In genomic region chr17:31492880-31493655, GRCh38 we compare ENCODE assay signal across 9 cellular contexts.
DNase-seq lines count a peak whose midpoint lies in the region; ATAC-seq and TF ChIP-seq lines count a peak whose summit lies in the region.
"Had no signal": no experiment of that assay in that cellular context is flagged by ENCODE, and none has a peak within 500 bp of the region (broad histone marks: within the 10 kb centered on the region; RNA-seq: fewer than 3 reads in every experiment).

No MANE protein-coding gene starts in this region.

- peak; percentile 18 for TF ChIP-seq POLR2A in GM19099 (IDR thresholded peaks at IDR 0.05; ENCODE audit: extremely low read depth, insufficient read length, low read depth)

- H3K4me3 ChIP-seq in smooth muscle cell: no peak overlapping the region

- peak; percentile 51 for DNase-seq in T-helper 22 cell (ENCODE audit: low read depth)
- DNase-seq in caudate nucleus (lab: John Stamatoyannopoulos, UW): peak in 4 of 61 donors; percentile 11 to 69 (median 22)
- DNase-seq in stimulated activated CD4-positive, alpha-beta T cell treated with anti-CD3 and anti-CD28 coated beads, Interleukin-15, amount 100 ng/mL, for 24 hours: peak; percentile 91
- no peak for DNase-seq in RKO (ENCODE audit: low spot score)
- DNase-seq in HK-2 (ENCODE audit: unreplicated experiment): no peak
- no peak for DNase-seq in smooth muscle cell (lab: John Stamatoyannopoulos, UW; ENCODE audit: unreplicated experiment)

- no peak for TF ChIP-seq CTCF in smooth muscle cell (IDR thresholded peaks at IDR 0.05; ENCODE audit: borderline replicate concordance, insufficient read depth, poor library complexity, severe bottlenecking)

- no peaks in the 10 kb centered on the region for H3K79me2 ChIP-seq in smooth muscle cell (ENCODE audit: low read depth)

- H4K20me1 ChIP-seq in smooth muscle cell (ENCODE audit: low read depth): peaks cover 23% of the 10 kb centered on the region

- H3K27me3 ChIP-seq in smooth muscle cell (ENCODE audit: low read depth): peaks cover 30% of the 10 kb centered on the region

- H3K4me1 ChIP-seq in smooth muscle cell (ENCODE audit: low read depth): peaks cover 11% of the 10 kb centered on the region

- H3K36me3 ChIP-seq in smooth muscle cell (ENCODE audit: low read depth): no peaks in the 10 kb centered on the region

- H3K27ac ChIP-seq in caudate nucleus (ENCODE audit: low read depth, low read length): peak overlapping the region; percentile 26
- H3K27ac ChIP-seq in smooth muscle cell (ENCODE audit: low read depth): no peak overlapping the region

- H3K4me2 ChIP-seq in smooth muscle cell: no peak overlapping the region

- peaks cover 3% of the 10 kb centered on the region for H3F3A ChIP-seq in smooth muscle cell (ENCODE audit: low read depth)

- no peak overlapping the region for H2AFZ ChIP-seq in smooth muscle cell (ENCODE audit: low read depth)

- 87% methylated on average over 11 of the region's 11 CpGs for WGBS in smooth muscle cell (ENCODE audit: low lambda C conversion rate)

- no peaks in the 10 kb centered on the region for H3K9me3 ChIP-seq in smooth muscle cell (replicated peaks; ENCODE audit: low read depth)

- no peak overlapping the region for H3K9ac ChIP-seq in smooth muscle cell (ENCODE audit: low read depth)

- ATAC-seq in HG03432 (IDR thresholded peaks at IDR 0.05; ENCODE audit: unreplicated experiment): no peak
- ATAC-seq: right cardiac atrium had no signal

Comparison
In these comparisons a context has a peak if more than half of its experiments do, and no peak if none do; other contexts are left out.
1. DNase-seq: peak in T-helper 22 cell (single experiment) and stimulated activated CD4-positive, alpha-beta T cell treated with anti-CD3 and anti-CD28 coated beads, Interleukin-15, amount 100 ng/mL, for 24 hours (single experiment); none in RKO (single experiment), HK-2 (single experiment) and smooth muscle cell (single experiment).